ENCODE assay signal across 21 cellular contexts in the genomic region with DNA sequence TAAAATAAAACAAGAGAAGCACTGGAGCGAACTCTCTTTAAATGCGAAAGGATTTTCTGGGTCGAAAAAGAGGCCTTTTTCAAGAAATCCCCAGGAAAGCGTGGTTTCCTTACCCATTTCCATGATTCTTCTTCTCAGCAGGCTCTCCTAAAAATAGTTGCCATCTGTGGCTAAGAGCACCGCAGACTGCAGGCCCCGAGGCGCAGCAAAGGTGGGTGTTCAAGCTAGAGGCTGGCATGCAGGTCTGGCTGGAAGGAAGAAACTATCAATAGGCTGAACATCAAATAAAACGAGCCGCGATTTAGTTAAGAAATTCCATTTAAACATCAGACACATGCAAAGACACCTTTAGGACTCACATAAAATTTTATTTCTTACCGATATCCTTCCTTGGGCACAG.
"Had no signal": no experiment of that assay in that cellular context is flagged by ENCODE, and none has a peak within 500 bp of the region (broad histone marks: within the 10 kb centered on the region; RNA-seq: fewer than 3 reads in every experiment).

No MANE protein-coding gene starts in this region.

- H3K9me3 Mint-ChIP-seq: activated naive CD8-positive, alpha-beta T cell treated with anti-CD3 and anti-CD28 coated beads for 36 hours; naive thymus-derived CD8-positive, alpha-beta T cell; stimulated activated effector memory CD8-positive, alpha-beta T cell treated with anti-CD3 and anti-CD28 coated beads, Interleukin-12 subunit alpha, Interleukin-12 subunit beta, amount 100 ng/mL, for 72 hours; type B pancreatic cell had no signal

- H3K4me3 Mint-ChIP-seq: activated naive CD8-positive, alpha-beta T cell treated with anti-CD3 and anti-CD28 coated beads for 36 hours; naive thymus-derived CD8-positive, alpha-beta T cell; stimulated activated effector memory CD8-positive, alpha-beta T cell treated with anti-CD3 and anti-CD28 coated beads, Interleukin-12 subunit alpha, Interleukin-12 subunit beta, amount 100 ng/mL, for 72 hours; type B pancreatic cell had no signal

- H3K36me3 Mint-ChIP-seq: activated naive CD8-positive, alpha-beta T cell treated with anti-CD3 and anti-CD28 coated beads for 36 hours; naive thymus-derived CD8-positive, alpha-beta T cell; stimulated activated effector memory CD8-positive, alpha-beta T cell treated with anti-CD3 and anti-CD28 coated beads, Interleukin-12 subunit alpha, Interleukin-12 subunit beta, amount 100 ng/mL, for 72 hours; type B pancreatic cell had no signal

- H3K9me3 ChIP-seq: neutrophil, pancreas, stomach, testis had no signal

- ATAC-seq: naive thymus-derived CD8-positive, alpha-beta T cell; pancreas; sciatic nerve; stimulated activated effector memory CD8-positive, alpha-beta T cell treated with anti-CD3 and anti-CD28 coated beads, Interleukin-12 subunit alpha, Interleukin-12 subunit beta, amount 100 ng/mL, for 72 hours had no signal

- H3K4me1 ChIP-seq: pancreas, stomach, testis had no signal

- H3K27ac Mint-ChIP-seq: activated naive CD8-positive, alpha-beta T cell treated with anti-CD3 and anti-CD28 coated beads for 36 hours; naive thymus-derived CD8-positive, alpha-beta T cell; stimulated activated effector memory CD8-positive, alpha-beta T cell treated with anti-CD3 and anti-CD28 coated beads, Interleukin-12 subunit alpha, Interleukin-12 subunit beta, amount 100 ng/mL, for 72 hours; type B pancreatic cell had no signal

- H3K4me3 ChIP-seq: cardiac muscle cell, pancreas, stomach, testis had no signal

- H3K36me3 ChIP-seq: cardiac muscle cell, neutrophil, pancreas, stomach had no signal

- DNase-seq: activated CD4-positive, alpha-beta T cell treated with anti-CD3 and anti-CD28 coated beads for 1 hour; activated naive CD4-positive, alpha-beta T cell; activated naive CD8-positive, alpha-beta T cell treated with anti-CD3 and anti-CD28 coated beads for 36 hours; amniotic stem cell; foreskin fibroblast; hypothalamus; mesenchymal stem cell; naive thymus-derived CD8-positive, alpha-beta T cell; pancreas; stimulated activated CD4-positive, alpha-beta T cell treated with anti-CD3 and anti-CD28 coated beads, Interleukin-4, amount 100 ng/mL, for 24 hours; stomach; T-helper 2 cell; testis had no signal

- H3K27me3 ChIP-seq: cardiac muscle cell, dorsolateral prefrontal cortex, neutrophil, pancreas, stomach, testis had no signal

- H3K4me1 Mint-ChIP-seq: activated naive CD8-positive, alpha-beta T cell treated with anti-CD3 and anti-CD28 coated beads for 36 hours; naive thymus-derived CD8-positive, alpha-beta T cell; stimulated activated effector memory CD8-positive, alpha-beta T cell treated with anti-CD3 and anti-CD28 coated beads, Interleukin-12 subunit alpha, Interleukin-12 subunit beta, amount 100 ng/mL, for 72 hours had no signal

- H3K27ac ChIP-seq: cardiac muscle cell, epithelial cell of prostate, neutrophil, pancreas, stomach, testis, VCaP had no signal

- H3K27me3 Mint-ChIP-seq: type B pancreatic cell had no signal
